Comparison of ENCODE assay signal across 9 cellular contexts in the genomic region with DNA sequence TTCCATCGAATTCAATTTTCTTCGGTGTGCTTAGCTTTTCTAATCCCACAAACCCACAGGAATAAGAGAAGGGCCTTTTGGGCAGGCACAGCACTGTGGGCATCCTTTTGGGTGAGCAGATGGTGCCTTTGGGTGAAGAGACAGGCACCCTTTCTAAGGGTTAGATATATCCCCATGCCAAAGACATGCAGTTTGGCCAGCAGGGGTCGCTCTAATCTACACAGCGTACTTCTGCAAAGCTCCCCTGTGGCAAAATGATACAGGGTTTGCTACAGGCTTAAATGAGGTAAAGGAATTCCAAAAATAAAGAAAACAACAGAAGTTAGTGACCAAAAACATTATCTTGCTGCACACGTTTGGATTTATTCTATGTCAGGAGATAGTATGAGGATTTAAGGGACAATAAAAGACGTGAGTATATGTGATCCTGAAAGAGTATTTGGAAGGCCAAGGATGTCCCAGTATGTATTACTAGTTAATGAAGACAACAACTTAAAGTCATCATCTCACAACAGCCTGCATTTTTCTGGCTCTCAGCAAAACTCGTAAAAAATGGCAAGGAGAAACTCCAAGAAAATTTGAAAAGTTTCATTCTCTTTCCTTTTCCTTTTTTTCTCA. TPM values are rescaled to one million over a fixed set of nuclear protein-coding genes. Genes with fewer than 3 reads are reported as not detected.
A peak's percentile ranks its signal among the peaks of the same experiment; 100 is the strongest.
DNase-seq lines count a peak whose midpoint lies in the region; ATAC-seq and TF ChIP-seq lines count a peak whose summit lies in the region.
"Had no signal": no experiment of that assay in that cellular context is flagged by ENCODE, and none has a peak within 500 bp of the region (broad histone marks: within the 10 kb centered on the region; RNA-seq: fewer than 3 reads in every experiment).

No MANE protein-coding gene starts in this region.

- no peak overlapping the region for H3K27ac Mint-ChIP-seq in brain
- H3K27ac Mint-ChIP-seq in stimulated activated naive B cell treated with anti-CD40 and anti-IgM and Interleukin-4, amounts not matched to agents 10 μg/mL and 1 μg/mL and 100 μg/mL, for 72 hours, result no peak overlapping the region

- ATAC-seq in GM18520 (IDR thresholded peaks at IDR 0.05; ENCODE audit: unreplicated experiment), result peak; percentile 68
- ATAC-seq in left lung, result peak; percentile 82
- ATAC-seq in stimulated activated naive B cell treated with anti-CD40 and anti-IgM and Interleukin-4, amounts not matched to agents 10 μg/mL and 1 μg/mL and 100 μg/mL, for 72 hours (replicated peaks), result peak; percentile 69 to 85
- ATAC-seq in GM21367 (IDR thresholded peaks at IDR 0.05; ENCODE audit: unreplicated experiment), result no peak

- DNase-seq in AG08396 (ENCODE audit: low spot score), result peak; percentile 56
- DNase-seq in HT-29 (ENCODE audit: low spot score), result peak; percentile 79
- DNase-seq in T-helper 2 cell, result peak in 4 of 5 experiments; percentile 8 to 44 (median 22)
- DNase-seq in left lung, result peak in 1 of 2 donors; percentile 53
- DNase-seq in stimulated activated naive B cell treated with anti-CD40 and anti-IgM and Interleukin-4, amounts not matched to agents 10 μg/mL and 1 μg/mL and 100 μg/mL, for 72 hours, result no peak

- peak; percentile 29 to 53 for TF ChIP-seq CTCF in brain (conservative IDR thresholded peaks at IDR 0.05)
- peak; percentile 52 to 60 for TF ChIP-seq CTCF in left lung (IDR thresholded peaks at IDR 0.05)

- H3K27ac ChIP-seq in left lung, result no peak overlapping the region
- H3K27ac ChIP-seq: parathyroid adenoma had no signal

- H3K4me3 ChIP-seq in left lung, result no peak overlapping the region

- peaks cover 0 to 14% (median 0%) of the 10 kb centered on the region in 5 experiments for H3K9me3 Mint-ChIP-seq in brain
- H3K9me3 Mint-ChIP-seq in stimulated activated naive B cell treated with anti-CD40 and anti-IgM and Interleukin-4, amounts not matched to agents 10 μg/mL and 1 μg/mL and 100 μg/mL, for 72 hours, result no peaks in the 10 kb centered on the region

- no peaks in the 10 kb centered on the region for H3K27me3 ChIP-seq in left lung

- H3K4me1 Mint-ChIP-seq in brain, result no peaks in the 10 kb centered on the region
- H3K4me1 Mint-ChIP-seq in stimulated activated naive B cell treated with anti-CD40 and anti-IgM and Interleukin-4, amounts not matched to agents 10 μg/mL and 1 μg/mL and 100 μg/mL, for 72 hours, result peaks cover 7% of the 10 kb centered on the region in 2 donors

- H3K4me1 ChIP-seq in left lung, result no peaks in the 10 kb centered on the region
- H3K4me1 ChIP-seq: parathyroid adenoma had no signal

- no peaks in the 10 kb centered on the region for H3K27me3 Mint-ChIP-seq in brain
- H3K27me3 Mint-ChIP-seq in stimulated activated naive B cell treated with anti-CD40 and anti-IgM and Interleukin-4, amounts not matched to agents 10 μg/mL and 1 μg/mL and 100 μg/mL, for 72 hours, result peaks cover 0 to 7% of the 10 kb centered on the region in 2 donors

- intact Hi-C loops in left lung (cut with DNase I), result no loop called here

- no peaks in the 10 kb centered on the region for H3K36me3 Mint-ChIP-seq in brain
- peaks cover 13 to 16% of the 10 kb centered on the region in 2 donors for H3K36me3 Mint-ChIP-seq in stimulated activated naive B cell treated with anti-CD40 and anti-IgM and Interleukin-4, amounts not matched to agents 10 μg/mL and 1 μg/mL and 100 μg/mL, for 72 hours

- H3K36me3 ChIP-seq in left lung, result no peaks in the 10 kb centered on the region

- H3K4me3 Mint-ChIP-seq in brain, result no peak overlapping the region
- no peak overlapping the region for H3K4me3 Mint-ChIP-seq in stimulated activated naive B cell treated with anti-CD40 and anti-IgM and Interleukin-4, amounts not matched to agents 10 μg/mL and 1 μg/mL and 100 μg/mL, for 72 hours

- H3K9me3 ChIP-seq in left lung, result no peaks in the 10 kb centered on the region

RNA-seq across cellular contexts. Expression of a gene that starts 49.5 kb away (rescaled TPM):
- 0.10 and 0.18 TPM in 2 replicates for total RNA-seq in HT-29 (2014; rRNA removed; shearing (Covaris generic))
- polyA plus RNA-seq in brain (ENCODE audit: insufficient read depth, low read depth, low replicate concordance), result 0.12 TPM
- 1 to 10 TPM; 4.2 to 5.8 TPM for total RNA-seq in left lung
